ENCODE assay signal across 8 cellular contexts in the genomic region with DNA sequence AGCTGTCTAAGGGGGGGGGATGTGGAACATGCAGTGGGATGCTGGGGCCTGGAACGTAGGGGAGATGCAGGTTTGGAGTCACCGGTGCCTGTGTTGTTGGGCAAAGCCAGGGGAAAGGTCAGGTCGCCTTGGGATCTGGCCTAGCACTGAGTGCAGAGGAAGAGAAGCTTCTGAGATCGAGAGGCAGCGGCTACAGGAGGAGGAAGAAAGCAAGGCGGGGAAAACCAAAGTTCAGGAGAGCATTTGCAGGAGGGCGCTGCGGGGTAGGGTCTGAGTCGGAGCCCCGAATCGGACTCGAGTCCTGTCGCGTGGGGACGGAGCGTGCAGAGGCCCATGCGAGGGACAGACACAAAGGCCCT. TPM values are rescaled to one million over a fixed set of nuclear protein-coding genes. Genes with fewer than 3 reads are reported as not detected.
DNase-seq lines count a peak whose midpoint lies in the region; ATAC-seq and TF ChIP-seq lines count a peak whose summit lies in the region.

No MANE protein-coding gene starts in this region.

- in situ Hi-C loops in GM13976 (cut with MboI; ENCODE audit: low sequenced_read_pairs, unreplicated experiment) = no loop called here

- DNase-seq in CD4-positive, alpha-beta memory T cell = peak in 1 of 5 donors; percentile 22
- DNase-seq in coronary artery (ENCODE audit: low spot score) (no peak), nephron progenitor cell (no peak), GM13976 (ENCODE audit: low spot score) (no peak), EL (no peak)

- peak overlapping the region; percentile 89 to 95 (median 92) for H3K4me3 Mint-ChIP-seq in CD4-positive, alpha-beta memory T cell
- H3K4me3 Mint-ChIP-seq in nephron progenitor cell = peak overlapping the region; percentile 85

- no peaks in the 10 kb centered on the region for H3K27me3 ChIP-seq in CD4-positive, alpha-beta memory T cell (ENCODE audit: insufficient read depth, low read length)
- H3K27me3 ChIP-seq in Loucy (ENCODE audit: insufficient read depth, low read length, poor library complexity, severe bottlenecking) = no peaks in the 10 kb centered on the region

- peak overlapping the region; percentile 89 to 98 (median 92) for H3K27ac Mint-ChIP-seq in CD4-positive, alpha-beta memory T cell
- peak overlapping the region; percentile 11 for H3K27ac Mint-ChIP-seq in nephron progenitor cell

- H3K36me3 Mint-ChIP-seq in CD4-positive, alpha-beta memory T cell = peaks cover 0 to 14% of the 10 kb centered on the region in 2 donors
- H3K36me3 Mint-ChIP-seq in nephron progenitor cell (ENCODE audit: low read depth) = peaks cover 13% of the 10 kb centered on the region

- peaks cover 42% of the 10 kb centered on the region for H3K79me2 ChIP-seq in Loucy (ENCODE audit: insufficient read depth, low read length)

- H2AFZ ChIP-seq in Loucy (ENCODE audit: low read length) = peak overlapping the region; percentile 69

- H3K4me1 Mint-ChIP-seq in CD4-positive, alpha-beta memory T cell = peaks cover 37 to 69% (median 56%) of the 10 kb centered on the region in 4 donors
- H3K4me1 Mint-ChIP-seq in nephron progenitor cell = peaks cover 45% of the 10 kb centered on the region

- POLR2A ChIA-PET in CD4-positive, alpha-beta memory T cell (lab: Charles Lee; ENCODE audit: partially characterized antibody) = interaction anchor here (2.4 to 16.2 kb wide), 4 partner anchors 17 to 181 kb away, joined by 10 to 753 read pairs (median 16); a partner anchor contains a TSS

- no peaks in the 10 kb centered on the region for H3F3A ChIP-seq in Loucy (ENCODE audit: low read depth)

- H3K9ac ChIP-seq in Loucy (ENCODE audit: low read depth, low read length, poor library complexity, severe bottlenecking) = peak overlapping the region; percentile 76

- ATAC-seq in HG02973 (IDR thresholded peaks at IDR 0.05; ENCODE audit: unreplicated experiment) (no peak), GM19351 (IDR thresholded peaks at IDR 0.05; ENCODE audit: unreplicated experiment) (no peak)

- H3K27me3 Mint-ChIP-seq in CD4-positive, alpha-beta memory T cell = no peaks in the 10 kb centered on the region
- H3K27me3 Mint-ChIP-seq in nephron progenitor cell (ENCODE audit: low read depth, poor library complexity) = no peaks in the 10 kb centered on the region

- no peaks in the 10 kb centered on the region for H3K9me3 ChIP-seq in CD4-positive, alpha-beta memory T cell (ENCODE audit: control insufficient read depth in 1 of 2, low read length in 2 of 2)
- no peaks in the 10 kb centered on the region for H3K9me3 ChIP-seq in Loucy (ENCODE audit: insufficient read depth, low read depth, low read length)

- peak overlapping the region in 1 of 2 donors; percentile 69 for H3K4me3 ChIP-seq in CD4-positive, alpha-beta memory T cell (ENCODE audit: low read length in 2 of 2)
- peak overlapping the region; percentile 94 for H3K4me3 ChIP-seq in Loucy (ENCODE audit: low read length, poor library complexity, severe bottlenecking)
- H3K4me3 ChIP-seq in coronary artery = peak overlapping the region; percentile 95

- intact Hi-C loops in CD4-positive, alpha-beta memory T cell (cut with micrococcal nuclease) = loop anchor here (5.0 kb wide), 1 partner anchor 481 kb away; a partner anchor contains a TSS

- H3K36me3 ChIP-seq in CD4-positive, alpha-beta memory T cell (ENCODE audit: insufficient read depth, low read length) = no peaks in the 10 kb centered on the region
- no peaks in the 10 kb centered on the region for H3K36me3 ChIP-seq in Loucy (ENCODE audit: insufficient read depth, low read length)

- CTCF ChIA-PET in CD4-positive, alpha-beta memory T cell (lab: Charles Lee; ENCODE audit: partially characterized antibody) = interaction anchor here (0.8 to 9.9 kb wide), 17 partner anchors 9 to 210 kb away, joined by 3 to 201 read pairs (median 19); a partner anchor contains a TSS

- peak overlapping the region; percentile 73 for H3K27ac ChIP-seq in CD4-positive, alpha-beta memory T cell (ENCODE audit: low read depth, low read length)
- peak overlapping the region; percentile 95 to 96 for H3K27ac ChIP-seq in coronary artery

- H3K9me2 ChIP-seq in Loucy (replicated peaks; ENCODE audit: low read depth, low read length) = no peaks in the 10 kb centered on the region

- no peaks in the 10 kb centered on the region for H3K9me3 Mint-ChIP-seq in CD4-positive, alpha-beta memory T cell
- H3K9me3 Mint-ChIP-seq in nephron progenitor cell = no peaks in the 10 kb centered on the region

- H3K4me1 ChIP-seq in CD4-positive, alpha-beta memory T cell (ENCODE audit: insufficient read depth, low read length) = peaks cover 59% of the 10 kb centered on the region
- H3K4me1 ChIP-seq in Loucy (ENCODE audit: insufficient read depth, low read length, poor library complexity, severe bottlenecking) = peaks cover 30% of the 10 kb centered on the region

- peak overlapping the region; percentile 74 for H3K4me2 ChIP-seq in Loucy (ENCODE audit: low read depth, low read length, poor library complexity, severe bottlenecking)

- TF ChIP-seq CTCF in Loucy (conservative IDR thresholded peaks at IDR 0.05; ENCODE audit: low read length) (no peak), coronary artery (IDR thresholded peaks at IDR 0.05) (no peak), nephron progenitor cell (IDR thresholded peaks at IDR 0.05) (no peak), GM13976 (IDR thresholded peaks at IDR 0.05; ENCODE audit: borderline replicate concordance, control extremely low read depth, extremely low read depth, insufficient read depth, missing control alignments) (no peak)

- H4K20me1 ChIP-seq in Loucy (ENCODE audit: insufficient read depth, low read length, poor library complexity, severe bottlenecking) = peaks cover 34% of the 10 kb centered on the region

RNA-seq across cellular contexts. Expression of a gene that starts 1.0 kb away (rescaled TPM):
- 100 to 1,000 TPM; 319 to 320 TPM for total RNA-seq in CD4-positive, alpha-beta memory T cell
- 10 to 100 TPM; 22.8 to 68.7 TPM for polyA plus RNA-seq in CD4-positive, alpha-beta memory T cell
